10 cellular contexts compared by ENCODE assay signal in the genomic region with DNA sequence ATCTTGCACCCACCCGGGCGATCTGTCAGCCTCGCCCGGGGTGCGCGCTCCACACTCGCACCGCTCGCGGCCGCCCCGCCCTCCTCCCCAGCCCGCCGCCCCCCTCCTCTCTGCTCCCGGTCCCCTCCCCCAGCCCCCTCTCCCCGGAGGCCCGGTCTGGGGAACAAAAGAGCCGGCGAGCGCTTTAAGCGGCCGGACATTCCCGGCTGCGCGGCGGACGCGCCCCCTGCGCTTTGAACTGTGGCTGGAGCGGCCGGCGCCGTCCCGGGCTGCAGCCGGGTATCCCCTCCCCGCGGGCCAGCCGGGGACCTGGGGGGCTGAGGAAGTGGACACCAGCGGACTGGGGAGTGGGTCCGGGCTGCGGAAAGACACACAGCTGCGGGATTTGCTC. TPM values are rescaled to one million over a fixed set of nuclear protein-coding genes. Genes with fewer than 3 reads are reported as not detected.
DNase-seq lines count a peak whose midpoint lies in the region; ATAC-seq and TF ChIP-seq lines count a peak whose summit lies in the region.
"Had no signal": no experiment of that assay in that cellular context is flagged by ENCODE, and none has a peak within 500 bp of the region (broad histone marks: within the 10 kb centered on the region; RNA-seq: fewer than 3 reads in every experiment).

A gene (minus strand): TSS at position 27 of the 391 bp plus-strand sequence. CDS start 214 bp downstream, outside the sequence.

- H3K27me3 Mint-ChIP-seq in activated CD4-positive, alpha-beta T cell treated with anti-CD3 and anti-CD28 coated beads, Interleukin-2, amount 10 ng/mL, durations not matched to agents 24 days and 14 days: peaks cover 79% of the 10 kb centered on the region

- H3K27ac ChIP-seq in body of pancreas (no peak within 1 kb of the TSS), thyroid gland (peak within 1 kb of the TSS in 1 of 3 donors; percentile 9)

- no peaks in the 10 kb centered on the region for H3K9me3 Mint-ChIP-seq in activated CD4-positive, alpha-beta T cell treated with anti-CD3 and anti-CD28 coated beads, Interleukin-2, amount 10 ng/mL, durations not matched to agents 24 days and 14 days

- TF ChIP-seq CTCF in body of pancreas (IDR thresholded peaks at IDR 0.05): no peak
- no peak for TF ChIP-seq CTCF in thyroid gland (IDR thresholded peaks at IDR 0.05)

- H3K36me3 Mint-ChIP-seq in activated CD4-positive, alpha-beta T cell treated with anti-CD3 and anti-CD28 coated beads, Interleukin-2, amount 10 ng/mL, durations not matched to agents 24 days and 14 days (ENCODE audit: low read depth): no peaks in the 10 kb centered on the region

- ATAC-seq in body of pancreas (peak; percentile 9), left lobe of liver (peak; percentile 8)

- DNase-seq in activated CD4-positive, alpha-beta T cell treated with anti-CD3 and anti-CD28 coated beads, Interleukin-2, amount 10 ng/mL, durations not matched to agents 24 days and 14 days: no peak
- no peak for DNase-seq in activated CD4-positive, alpha-beta T cell treated with anti-CD3 and anti-CD28 coated beads for 48 hours
- peak in 1 of 4 donors; percentile 7 for DNase-seq in body of pancreas
- DNase-seq in left lobe of liver (ENCODE audit: low spot score): no peak
- peak; percentile 47 for DNase-seq in thyroid gland
- DNase-seq in SW 1271 (lab: John Stamatoyannopoulos, UW): no peak
- DNase-seq in NCI-H128 (lab: John Stamatoyannopoulos, UW; ENCODE audit: unreplicated experiment): no peak
- no peak for DNase-seq in effector CD8-positive, alpha-beta T cell (lab: John Stamatoyannopoulos, UW)
- DNase-seq: GF-D8, SHP77 had no signal

- intact Hi-C loops in activated CD4-positive, alpha-beta T cell treated with anti-CD3 and anti-CD28 coated beads, Interleukin-2, amount 10 ng/mL, durations not matched to agents 24 days and 14 days (cut with micrococcal nuclease): no loop called here
- intact Hi-C loops in body of pancreas (cut with DNase I): no loop called here
- intact Hi-C loops in thyroid gland (cut with DNase I): no loop called here

- H3K27ac Mint-ChIP-seq in activated CD4-positive, alpha-beta T cell treated with anti-CD3 and anti-CD28 coated beads, Interleukin-2, amount 10 ng/mL, durations not matched to agents 24 days and 14 days: no peak within 1 kb of the TSS

- TF ChIP-seq POLR2A in body of pancreas (IDR thresholded peaks at IDR 0.05) (no peak), thyroid gland (IDR thresholded peaks at IDR 0.05) (no peak)

- 1% methylated on average over 33 of the region's 42 CpGs; no CpG with 5 or more reads in 1 of the 2 donors for WGBS in body of pancreas, 2 donors
- WGBS in thyroid gland, 2 donors: 0 to 4% methylated on average over 2 to 9 of the region's 42 CpGs

- H3K9me3 ChIP-seq in body of pancreas: no peaks in the 10 kb centered on the region
- H3K9me3 ChIP-seq in thyroid gland: no peaks in the 10 kb centered on the region

- H3K36me3 ChIP-seq in body of pancreas (replicated peaks in 1 of 2; ENCODE audit: insufficient read depth in 1 of 2, low read depth in 2 of 2) (no peaks in the 10 kb centered on the region), thyroid gland (no peaks in the 10 kb centered on the region)

- H3K27me3 ChIP-seq in body of pancreas: peaks cover 0 to 5% of the 10 kb centered on the region in 2 donors
- H3K27me3 ChIP-seq in thyroid gland: no peaks in the 10 kb centered on the region

- H3K4me1 ChIP-seq in body of pancreas (peaks cover 15% of the 10 kb centered on the region), thyroid gland (peaks cover 8 to 18% of the 10 kb centered on the region in 2 donors)

- H3K4me3 ChIP-seq in body of pancreas (peak within 1 kb of the TSS in 1 of 2 donors; percentile 13), thyroid gland (replicated peaks in 1 of 3) (peak within 1 kb of the TSS; percentile 4 to 59 (median 54))

- peaks cover 9% of the 10 kb centered on the region for H3K4me1 Mint-ChIP-seq in activated CD4-positive, alpha-beta T cell treated with anti-CD3 and anti-CD28 coated beads, Interleukin-2, amount 10 ng/mL, durations not matched to agents 24 days and 14 days

- peak within 1 kb of the TSS; percentile 66 for H3K4me3 Mint-ChIP-seq in activated CD4-positive, alpha-beta T cell treated with anti-CD3 and anti-CD28 coated beads, Interleukin-2, amount 10 ng/mL, durations not matched to agents 24 days and 14 days

RNA-seq across cellular contexts. Expression of the gene that starts here (rescaled TPM):
- not detected in 2 replicates for total RNA-seq in activated CD4-positive, alpha-beta T cell treated with anti-CD3 and anti-CD28 coated beads, Interleukin-2, amount 10 ng/mL, durations not matched to agents 24 days and 14 days
- total RNA-seq in body of pancreas: not detected
- 0.23 TPM for total RNA-seq in left lobe of liver
- total RNA-seq in thyroid gland: 1 to 10 TPM in 1 of 4 donors, under 1 TPM in 3; 0.22 to 1.5 (median 0.61) TPM

Comparison
In these comparisons a context has a peak if more than half of its experiments do, and no peak if none do; other contexts are left out.
1. Peak in ATAC-seq in body of pancreas; RNA of the gene not detected or under 1 TPM.
2. Peak in ATAC-seq in left lobe of liver; RNA of the gene not detected or under 1 TPM.
3. DNase-seq: peak in thyroid gland (2 of 2); none in activated CD4-positive, alpha-beta T cell treated with anti-CD3 and anti-CD28 coated beads, Interleukin-2, amount 10 ng/mL, durations not matched to agents 24 days and 14 days (single experiment), activated CD4-positive, alpha-beta T cell treated with anti-CD3 and anti-CD28 coated beads for 48 hours (single experiment), left lobe of liver (single experiment), SW 1271 (0 of 2), NCI-H128 (single experiment) and effector CD8-positive, alpha-beta T cell (single experiment).